35 cellular contexts compared by ENCODE assay signal in the genomic region with DNA sequence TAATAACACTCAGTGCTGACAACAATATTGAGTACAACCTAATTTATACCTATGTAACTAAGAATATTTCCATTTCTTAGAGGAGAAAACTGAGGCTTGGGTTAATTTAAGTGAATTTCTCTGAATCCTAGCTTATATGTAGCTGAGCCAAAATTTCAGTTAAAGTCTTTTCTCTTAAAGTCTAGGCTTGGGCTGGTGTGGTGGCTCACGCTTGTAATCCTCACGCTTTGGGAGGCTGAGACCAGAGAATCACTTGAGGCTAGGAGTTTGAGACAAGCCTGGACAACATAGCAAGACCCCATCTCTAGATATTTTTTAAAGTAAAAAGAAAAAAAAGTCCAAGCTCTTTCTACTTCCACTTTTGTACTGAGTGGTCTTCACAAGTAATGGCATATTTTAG.
"Had no signal": no experiment of that assay in that cellular context is flagged by ENCODE, and none has a peak within 500 bp of the region (broad histone marks: within the 10 kb centered on the region; RNA-seq: fewer than 3 reads in every experiment).

No MANE protein-coding gene starts in this region.

- DNase-seq: MG63, MM.1S, MV-4-11, NCI-H1048, NCI-H1092, NCI-H1092 treated with DMSO at 0.1 percent for 48 hours, NCI-H1105, NCI-H1105 treated with DMSO at 0.1 percent for 48 hours, NCI-H1417, NCI-H1417 treated with DMSO at 0.1 percent for 48 hours, NCI-H1436, NCI-H1436 treated with DMSO at 0.1 percent for 48 hours, NCI-H146, NCI-H1694, NCI-H1694 treated with DMSO at 0.1 percent for 48 hours, NCI-H187, NCI-H187 treated with DMSO at 0.1 percent for 48 hours, NCI-H1930, NCI-H2029, NCI-H2029 treated with DMSO at 0.1 percent for 48 hours, NCI-H2081, NCI-H2081 treated with DMSO at 0.1 percent for 48 hours, NCI-H2107, NCI-H2171, NCI-H2171 treated with DMSO at 0.1 percent for 48 hours, NCI-H2227 treated with DMSO at 0.1 percent for 48 hours, NCI-H226, NCI-H345, NCI-H446, NCI-H446 treated with DMSO at 0.1 percent for 48 hours, NCI-H510A, NCI-H510A treated with DMSO at 0.1 percent for 48 hours, NCI-H524, NCI-H524 treated with DMSO at 0.1 percent for 48 hours, NCI-H526 had no signal

- H3K4me3 ChIP-seq: MG63 had no signal

- H3K27me3 ChIP-seq: MG63 had no signal

- H3K9me3 ChIP-seq: MG63 had no signal
